Comparison of ENCODE assay signal across 1 cellular context in genomic region chr10:131901181-131901829, GRCh38.
A peak's percentile ranks its signal among the peaks of the same experiment; 100 is the strongest.
TF ChIP-seq lines count a peak whose summit lies in the region.

No MANE protein-coding gene starts in this region.

TF ChIP-seq in HEK293, 187 proteins besides CTCF, POLR2A, EP300 and RAD21 (continued from another document):
- TF ChIP-seq, protein P1, sequence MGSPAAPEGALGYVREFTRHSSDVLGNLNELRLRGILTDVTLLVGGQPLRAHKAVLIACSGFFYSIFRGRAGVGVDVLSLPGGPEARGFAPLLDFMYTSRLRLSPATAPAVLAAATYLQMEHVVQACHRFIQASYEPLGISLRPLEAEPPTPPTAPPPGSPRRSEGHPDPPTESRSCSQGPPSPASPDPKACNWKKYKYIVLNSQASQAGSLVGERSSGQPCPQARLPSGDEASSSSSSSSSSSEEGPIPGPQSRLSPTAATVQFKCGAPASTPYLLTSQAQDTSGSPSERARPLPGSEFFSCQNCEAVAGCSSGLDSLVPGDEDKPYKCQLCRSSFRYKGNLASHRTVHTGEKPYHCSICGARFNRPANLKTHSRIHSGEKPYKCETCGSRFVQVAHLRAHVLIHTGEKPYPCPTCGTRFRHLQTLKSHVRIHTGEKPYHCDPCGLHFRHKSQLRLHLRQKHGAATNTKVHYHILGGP (tag by site-specific recombination; IDR thresholded peaks at IDR 0.05) = no peak
- TF ChIP-seq, protein P2, sequence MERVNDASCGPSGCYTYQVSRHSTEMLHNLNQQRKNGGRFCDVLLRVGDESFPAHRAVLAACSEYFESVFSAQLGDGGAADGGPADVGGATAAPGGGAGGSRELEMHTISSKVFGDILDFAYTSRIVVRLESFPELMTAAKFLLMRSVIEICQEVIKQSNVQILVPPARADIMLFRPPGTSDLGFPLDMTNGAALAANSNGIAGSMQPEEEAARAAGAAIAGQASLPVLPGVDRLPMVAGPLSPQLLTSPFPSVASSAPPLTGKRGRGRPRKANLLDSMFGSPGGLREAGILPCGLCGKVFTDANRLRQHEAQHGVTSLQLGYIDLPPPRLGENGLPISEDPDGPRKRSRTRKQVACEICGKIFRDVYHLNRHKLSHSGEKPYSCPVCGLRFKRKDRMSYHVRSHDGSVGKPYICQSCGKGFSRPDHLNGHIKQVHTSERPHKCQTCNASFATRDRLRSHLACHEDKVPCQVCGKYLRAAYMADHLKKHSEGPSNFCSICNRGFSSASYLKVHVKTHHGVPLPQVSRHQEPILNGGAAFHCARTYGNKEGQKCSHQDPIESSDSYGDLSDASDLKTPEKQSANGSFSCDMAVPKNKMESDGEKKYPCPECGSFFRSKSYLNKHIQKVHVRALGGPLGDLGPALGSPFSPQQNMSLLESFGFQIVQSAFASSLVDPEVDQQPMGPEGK (tag by site-specific recombination; IDR thresholded peaks at IDR 0.05) = peak; percentile 53; the same call in 1 of the 2 replicates
- TF ChIP-seq SP2 (tag by site-specific recombination; IDR thresholded peaks at IDR 0.05) = peak; percentile 79
- no peak for TF ChIP-seq ZNF350 (tag by site-specific recombination; IDR thresholded peaks at IDR 0.05)
- no peak for TF ChIP-seq ZIC2 (tag by site-specific recombination; IDR thresholded peaks at IDR 0.05)
- no peak for TF ChIP-seq REST (tag by site-specific recombination; IDR thresholded peaks at IDR 0.05)
- TF ChIP-seq ZNF239 (tag by site-specific recombination; IDR thresholded peaks at IDR 0.05) = no peak
- TF ChIP-seq MYNN (tag by site-specific recombination; IDR thresholded peaks at IDR 0.05; ENCODE audit: borderline replicate concordance) = no peak
- TF ChIP-seq SP3 (tag by site-specific recombination; IDR thresholded peaks at IDR 0.05) = peak; percentile 38; the same call in 1 of the 2 replicates
- no peak for TF ChIP-seq ZNF792 (tag by site-specific recombination; IDR thresholded peaks at IDR 0.05)
- TF ChIP-seq, protein P3, sequence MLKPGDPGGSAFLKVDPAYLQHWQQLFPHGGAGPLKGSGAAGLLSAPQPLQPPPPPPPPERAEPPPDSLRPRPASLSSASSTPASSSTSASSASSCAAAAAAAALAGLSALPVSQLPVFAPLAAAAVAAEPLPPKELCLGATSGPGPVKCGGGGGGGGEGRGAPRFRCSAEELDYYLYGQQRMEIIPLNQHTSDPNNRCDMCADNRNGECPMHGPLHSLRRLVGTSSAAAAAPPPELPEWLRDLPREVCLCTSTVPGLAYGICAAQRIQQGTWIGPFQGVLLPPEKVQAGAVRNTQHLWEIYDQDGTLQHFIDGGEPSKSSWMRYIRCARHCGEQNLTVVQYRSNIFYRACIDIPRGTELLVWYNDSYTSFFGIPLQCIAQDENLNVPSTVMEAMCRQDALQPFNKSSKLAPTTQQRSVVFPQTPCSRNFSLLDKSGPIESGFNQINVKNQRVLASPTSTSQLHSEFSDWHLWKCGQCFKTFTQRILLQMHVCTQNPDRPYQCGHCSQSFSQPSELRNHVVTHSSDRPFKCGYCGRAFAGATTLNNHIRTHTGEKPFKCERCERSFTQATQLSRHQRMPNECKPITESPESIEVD (tag by site-specific recombination; IDR thresholded peaks at IDR 0.05) = no peak
- TF ChIP-seq ZNF561 (tag by site-specific recombination; IDR thresholded peaks at IDR 0.05; ENCODE audit: borderline replicate concordance) = no peak
- no peak for TF ChIP-seq ZNF791 (tag by site-specific recombination; IDR thresholded peaks at IDR 0.05)
- peak; percentile 73 for TF ChIP-seq ZNF600 (tag by site-specific recombination; IDR thresholded peaks at IDR 0.05)
- TF ChIP-seq, protein P4, sequence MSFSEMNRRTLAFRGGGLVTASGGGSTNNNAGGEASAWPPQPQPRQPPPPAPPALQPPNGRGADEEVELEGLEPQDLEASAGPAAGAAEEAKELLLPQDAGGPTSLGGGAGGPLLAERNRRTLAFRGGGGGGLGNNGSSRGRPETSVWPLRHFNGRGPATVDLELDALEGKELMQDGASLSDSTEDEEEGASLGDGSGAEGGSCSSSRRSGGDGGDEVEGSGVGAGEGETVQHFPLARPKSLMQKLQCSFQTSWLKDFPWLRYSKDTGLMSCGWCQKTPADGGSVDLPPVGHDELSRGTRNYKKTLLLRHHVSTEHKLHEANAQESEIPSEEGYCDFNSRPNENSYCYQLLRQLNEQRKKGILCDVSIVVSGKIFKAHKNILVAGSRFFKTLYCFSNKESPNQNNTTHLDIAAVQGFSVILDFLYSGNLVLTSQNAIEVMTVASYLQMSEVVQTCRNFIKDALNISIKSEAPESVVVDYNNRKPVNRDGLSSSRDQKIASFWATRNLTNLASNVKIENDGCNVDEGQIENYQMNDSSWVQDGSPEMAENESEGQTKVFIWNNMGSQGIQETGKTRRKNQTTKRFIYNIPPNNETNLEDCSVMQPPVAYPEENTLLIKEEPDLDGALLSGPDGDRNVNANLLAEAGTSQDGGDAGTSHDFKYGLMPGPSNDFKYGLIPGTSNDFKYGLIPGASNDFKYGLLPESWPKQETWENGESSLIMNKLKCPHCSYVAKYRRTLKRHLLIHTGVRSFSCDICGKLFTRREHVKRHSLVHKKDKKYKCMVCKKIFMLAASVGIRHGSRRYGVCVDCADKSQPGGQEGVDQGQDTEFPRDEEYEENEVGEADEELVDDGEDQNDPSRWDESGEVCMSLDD (tag by site-specific recombination; IDR thresholded peaks at IDR 0.05) = no peak
- TF ChIP-seq, protein P5, sequence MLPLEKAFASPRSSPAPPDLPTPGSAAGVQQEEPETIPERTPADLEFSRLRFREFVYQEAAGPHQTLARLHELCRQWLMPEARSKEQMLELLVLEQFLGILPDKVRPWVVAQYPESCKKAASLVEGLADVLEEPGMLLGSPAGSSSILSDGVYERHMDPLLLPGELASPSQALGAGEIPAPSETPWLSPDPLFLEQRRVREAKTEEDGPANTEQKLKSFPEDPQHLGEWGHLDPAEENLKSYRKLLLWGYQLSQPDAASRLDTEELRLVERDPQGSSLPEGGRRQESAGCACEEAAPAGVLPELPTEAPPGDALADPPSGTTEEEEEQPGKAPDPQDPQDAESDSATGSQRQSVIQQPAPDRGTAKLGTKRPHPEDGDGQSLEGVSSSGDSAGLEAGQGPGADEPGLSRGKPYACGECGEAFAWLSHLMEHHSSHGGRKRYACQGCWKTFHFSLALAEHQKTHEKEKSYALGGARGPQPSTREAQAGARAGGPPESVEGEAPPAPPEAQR (tag by site-specific recombination; IDR thresholded peaks at IDR 0.05) = no peak
- TF ChIP-seq, protein P6, sequence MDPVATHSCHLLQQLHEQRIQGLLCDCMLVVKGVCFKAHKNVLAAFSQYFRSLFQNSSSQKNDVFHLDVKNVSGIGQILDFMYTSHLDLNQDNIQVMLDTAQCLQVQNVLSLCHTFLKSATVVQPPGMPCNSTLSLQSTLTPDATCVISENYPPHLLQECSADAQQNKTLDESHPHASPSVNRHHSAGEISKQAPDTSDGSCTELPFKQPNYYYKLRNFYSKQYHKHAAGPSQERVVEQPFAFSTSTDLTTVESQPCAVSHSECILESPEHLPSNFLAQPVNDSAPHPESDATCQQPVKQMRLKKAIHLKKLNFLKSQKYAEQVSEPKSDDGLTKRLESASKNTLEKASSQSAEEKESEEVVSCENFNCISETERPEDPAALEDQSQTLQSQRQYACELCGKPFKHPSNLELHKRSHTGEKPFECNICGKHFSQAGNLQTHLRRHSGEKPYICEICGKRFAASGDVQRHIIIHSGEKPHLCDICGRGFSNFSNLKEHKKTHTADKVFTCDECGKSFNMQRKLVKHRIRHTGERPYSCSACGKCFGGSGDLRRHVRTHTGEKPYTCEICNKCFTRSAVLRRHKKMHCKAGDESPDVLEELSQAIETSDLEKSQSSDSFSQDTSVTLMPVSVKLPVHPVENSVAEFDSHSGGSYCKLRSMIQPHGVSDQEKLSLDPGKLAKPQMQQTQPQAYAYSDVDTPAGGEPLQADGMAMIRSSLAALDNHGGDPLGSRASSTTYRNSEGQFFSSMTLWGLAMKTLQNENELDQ (tag by site-specific recombination; IDR thresholded peaks at IDR 0.05; ENCODE audit: low read depth) = no peak
- TF ChIP-seq, protein P7, sequence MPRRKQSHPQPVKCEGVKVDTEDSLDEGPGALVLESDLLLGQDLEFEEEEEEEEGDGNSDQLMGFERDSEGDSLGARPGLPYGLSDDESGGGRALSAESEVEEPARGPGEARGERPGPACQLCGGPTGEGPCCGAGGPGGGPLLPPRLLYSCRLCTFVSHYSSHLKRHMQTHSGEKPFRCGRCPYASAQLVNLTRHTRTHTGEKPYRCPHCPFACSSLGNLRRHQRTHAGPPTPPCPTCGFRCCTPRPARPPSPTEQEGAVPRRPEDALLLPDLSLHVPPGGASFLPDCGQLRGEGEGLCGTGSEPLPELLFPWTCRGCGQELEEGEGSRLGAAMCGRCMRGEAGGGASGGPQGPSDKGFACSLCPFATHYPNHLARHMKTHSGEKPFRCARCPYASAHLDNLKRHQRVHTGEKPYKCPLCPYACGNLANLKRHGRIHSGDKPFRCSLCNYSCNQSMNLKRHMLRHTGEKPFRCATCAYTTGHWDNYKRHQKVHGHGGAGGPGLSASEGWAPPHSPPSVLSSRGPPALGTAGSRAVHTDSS (tag by site-specific recombination; IDR thresholded peaks at IDR 0.05) = no peak
- TF ChIP-seq ZNF521 (tag by site-specific recombination; IDR thresholded peaks at IDR 0.05) = no peak
